In the genomic region with DNA sequence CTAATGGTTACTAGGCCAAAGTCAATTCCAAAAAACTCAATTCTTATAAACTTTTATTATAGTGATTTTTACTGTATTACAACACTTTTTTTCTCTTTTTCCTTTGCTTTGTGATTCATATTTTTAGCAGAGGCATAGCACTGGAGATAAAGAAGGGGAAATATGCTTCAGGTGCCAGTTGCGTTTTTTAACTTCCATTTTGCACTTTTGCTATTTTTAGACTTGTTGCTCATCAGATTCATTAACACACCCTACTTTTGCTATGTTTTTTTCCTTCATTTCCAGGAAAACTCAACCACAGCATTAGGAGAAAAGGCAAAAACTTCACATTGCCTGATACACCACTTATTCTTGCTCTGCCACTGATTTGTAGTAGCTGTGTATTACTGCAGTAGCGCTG, we compare ENCODE assay signal across 20 cellular contexts.
"Had no signal": no experiment of that assay in that cellular context is flagged by ENCODE, and none has a peak within 500 bp of the region (broad histone marks: within the 10 kb centered on the region; RNA-seq: fewer than 3 reads in every experiment).

No MANE protein-coding gene starts in this region.

- H3K4me2 ChIP-seq: KMS-11, SK-N-SH had no signal

- H3K9me3 ChIP-seq: SJSA1, SK-N-SH had no signal

- H3K4me3 ChIP-seq: SJSA1 had no signal

- ATAC-seq: activated CD8-positive, alpha-beta T cell treated with anti-CD3 and anti-CD28 coated beads, Interleukin-2, amount 10 ng/mL, durations not matched to agents 7 days and 5 days; activated naive CD8-positive, alpha-beta T cell treated with anti-CD3 and anti-CD28 coated beads, Interleukin-2, amount 50 U/mL, for 24 hours; activated T-cell treated with anti-CD3 and anti-CD28 coated beads, Interleukin-2, amount 50 U/mL, for 4 hours had no signal

- H3K4me1 ChIP-seq: SJSA1 had no signal

- H3K27ac ChIP-seq: KMS-11, SJSA1 had no signal

- H3K36me3 ChIP-seq: SJSA1 had no signal

- H3K9ac ChIP-seq: KMS-11, SK-N-SH had no signal

- H3K27me3 ChIP-seq: SJSA1 had no signal

- DNase-seq: activated CD4-positive, alpha-beta T cell treated with anti-CD3 and anti-CD28 coated beads, Interleukin-2, amount 10 ng/mL, durations not matched to agents 7 days and 5 days; activated CD4-positive, alpha-beta T cell treated with anti-CD3 and anti-CD28 coated beads, Interleukin-2, amount 50 U/mL, for 48 hours; activated CD8-positive, alpha-beta T cell treated with anti-CD3 and anti-CD28 coated beads, Interleukin-2, amount 10 ng/mL, durations not matched to agents 7 days and 5 days; activated gamma-delta T cell treated with Interleukin-2 at 50 U/mL for 16 hours; activated naive CD4-positive, alpha-beta T cell treated with anti-CD3 and anti-CD28 coated beads, Interleukin-2, amount 10 ng/mL, durations not matched to agents 7 days and 5 days; activated naive CD8-positive, alpha-beta T cell treated with anti-CD3 and anti-CD28 coated beads, Interleukin-2, amount 50 U/mL, for 24 hours; activated T-cell treated with anti-CD3 and anti-CD28 coated beads for 4 hours; activated T-cell treated with anti-CD3 and anti-CD28 coated beads, Interleukin-2, amount 50 U/mL, for 4 hours; anterior cingulate cortex; MM.1S; NCI-H1092; NCI-H1436 treated with DMSO at 0.1 percent for 48 hours; NCI-H1694 treated with DMSO at 0.1 percent for 48 hours; NCI-H2029; NCI-H345; NCI-H524 treated with DMSO at 0.1 percent for 48 hours; SHP77; SK-N-SH had no signal
